ENCODE assay signal across 11 cellular contexts in genomic region chr2:9737053-9737875, GRCh38.
DNase-seq lines count a peak whose midpoint lies in the region; ATAC-seq and TF ChIP-seq lines count a peak whose summit lies in the region.
"Had no signal": no experiment of that assay in that cellular context is flagged by ENCODE, and none has a peak within 500 bp of the region (broad histone marks: within the 10 kb centered on the region; RNA-seq: fewer than 3 reads in every experiment).

No MANE protein-coding gene starts in this region.

- H3K4me3 Mint-ChIP-seq in activated T-helper 17 cell treated with anti-CD3 and anti-CD28 coated beads, Interleukin-2, amount 50 U/mL, for 72 hours: no peak overlapping the region
- H3K4me3 Mint-ChIP-seq in naive thymus-derived CD4-positive, alpha-beta T cell: peak overlapping the region in 3 of 10 donors; percentile 31 to 60 (median 35)

- no peak overlapping the region for H3K4me3 ChIP-seq in naive thymus-derived CD4-positive, alpha-beta T cell (ENCODE audit: low read length)
- H3K4me3 ChIP-seq: upper lobe of right lung had no signal

- peaks cover 37% of the 10 kb centered on the region for H3K4me1 Mint-ChIP-seq in activated T-helper 17 cell treated with anti-CD3 and anti-CD28 coated beads, Interleukin-2, amount 50 U/mL, for 72 hours
- H3K4me1 Mint-ChIP-seq in naive thymus-derived CD4-positive, alpha-beta T cell: peaks cover 30 to 61% (median 43%) of the 10 kb centered on the region in 7 donors

- H3K9me3 Mint-ChIP-seq in activated T-helper 17 cell treated with anti-CD3 and anti-CD28 coated beads, Interleukin-2, amount 50 U/mL, for 72 hours: peaks cover 7% of the 10 kb centered on the region
- H3K9me3 Mint-ChIP-seq in naive thymus-derived CD4-positive, alpha-beta T cell: peaks cover 0 to 14% (median 5%) of the 10 kb centered on the region in 11 donors

- TF ChIP-seq RAD21 in Ishikawa (IDR thresholded peaks at IDR 0.05; ENCODE audit: low read depth): no peak

- no peak for ATAC-seq in activated T-helper 17 cell treated with anti-CD3 and anti-CD28 coated beads, Interleukin-2, amount 50 U/mL, for 72 hours (replicated peaks)
- ATAC-seq in naive thymus-derived CD4-positive, alpha-beta T cell: no peak
- ATAC-seq in HG02623 (IDR thresholded peaks at IDR 0.05; ENCODE audit: unreplicated experiment) (no peak), GM18868 (IDR thresholded peaks at IDR 0.05; ENCODE audit: unreplicated experiment) (no peak)
- ATAC-seq: upper lobe of right lung had no signal

- POLR2A ChIA-PET in naive thymus-derived CD4-positive, alpha-beta T cell (lab: Charles Lee): no interaction called here

- DNase-seq in NCI-H82 (lab: John Stamatoyannopoulos, UW) (peak; percentile 53), NCI-H82 treated with DMSO at 0.1 percent for 48 hours (lab: John Stamatoyannopoulos, UW; ENCODE audit: unreplicated experiment) (no peak), UCSD-AML1 (lab: John Stamatoyannopoulos, UW; ENCODE audit: unreplicated experiment) (no peak)
- no peak for DNase-seq in naive thymus-derived CD4-positive, alpha-beta T cell
- DNase-seq: NCI-H1417, upper lobe of right lung had no signal

- peaks cover 32 to 42% of the 10 kb centered on the region in 2 donors for H3K4me1 ChIP-seq in naive thymus-derived CD4-positive, alpha-beta T cell (ENCODE audit: control insufficient read depth in 2 of 2, insufficient read depth in 2 of 2, low read length in 2 of 2)

- no peaks in the 10 kb centered on the region for H3K27me3 Mint-ChIP-seq in activated T-helper 17 cell treated with anti-CD3 and anti-CD28 coated beads, Interleukin-2, amount 50 U/mL, for 72 hours
- peaks cover 0 to 6% (median 0%) of the 10 kb centered on the region in 5 donors for H3K27me3 Mint-ChIP-seq in naive thymus-derived CD4-positive, alpha-beta T cell

- CTCF ChIA-PET in naive thymus-derived CD4-positive, alpha-beta T cell (lab: Charles Lee): no interaction called here

- no peak overlapping the region for H3K27ac ChIP-seq in naive thymus-derived CD4-positive, alpha-beta T cell (ENCODE audit: low read depth, low read length)
- H3K27ac ChIP-seq: C4-2B had no signal

- TF ChIP-seq EP300 in Ishikawa (IDR thresholded peaks at IDR 0.05; ENCODE audit: borderline replicate concordance): no peak

- no peaks in the 10 kb centered on the region for H3K36me3 ChIP-seq in naive thymus-derived CD4-positive, alpha-beta T cell (ENCODE audit: control insufficient read depth in 2 of 3, insufficient read depth in 3 of 3, low read length in 3 of 3)
- H3K36me3 ChIP-seq: upper lobe of right lung had no signal

- H3K9me3 ChIP-seq in naive thymus-derived CD4-positive, alpha-beta T cell (ENCODE audit: control insufficient read depth in 2 of 3, low read length in 3 of 3): no peaks in the 10 kb centered on the region

- intact Hi-C loops in naive thymus-derived CD4-positive, alpha-beta T cell (cut with micrococcal nuclease): loop anchor here (2.0 to 5.0 kb wide), 4 partner anchors 45 to 260 kb away; partner anchors contain the start of genes ADAM17 (in 1 of the 2) and YWHAQ (in 1 of the 2)

- H3K27ac Mint-ChIP-seq in activated T-helper 17 cell treated with anti-CD3 and anti-CD28 coated beads, Interleukin-2, amount 50 U/mL, for 72 hours: peak overlapping the region; percentile 90
- H3K27ac Mint-ChIP-seq in naive thymus-derived CD4-positive, alpha-beta T cell: peak overlapping the region; percentile 36 to 96 (median 83)

- H3K27me3 ChIP-seq in naive thymus-derived CD4-positive, alpha-beta T cell (ENCODE audit: control insufficient read depth in 2 of 2, insufficient read depth in 2 of 2, low read length in 2 of 2): no peaks in the 10 kb centered on the region
- H3K27me3 ChIP-seq: upper lobe of right lung had no signal

- H3K36me3 Mint-ChIP-seq in activated T-helper 17 cell treated with anti-CD3 and anti-CD28 coated beads, Interleukin-2, amount 50 U/mL, for 72 hours (ENCODE audit: low read depth): no peaks in the 10 kb centered on the region
- peaks cover 0 to 11% (median 8%) of the 10 kb centered on the region in 5 donors for H3K36me3 Mint-ChIP-seq in naive thymus-derived CD4-positive, alpha-beta T cell

TF ChIP-seq in Ishikawa, 13 proteins besides CTCF, POLR2A, EP300 and RAD21:
- TF ChIP-seq NFIC (IDR thresholded peaks at IDR 0.05): peak; percentile 43; the same call in 1 of the 2 replicates
- no peak for TF ChIP-seq FOXM1 (IDR thresholded peaks at IDR 0.05; ENCODE audit: borderline replicate concordance, low read depth)
